In genomic region chr6:88361754-88362153, GRCh38 we compare ENCODE assay signal across 1 cellular context.
TF ChIP-seq lines count a peak whose summit lies in the region.

No MANE protein-coding gene starts in this region.

TF ChIP-seq in A549, 52 proteins besides CTCF, POLR2A, EP300 and RAD21 (continued from another document):
- TF ChIP-seq, protein P1, sequence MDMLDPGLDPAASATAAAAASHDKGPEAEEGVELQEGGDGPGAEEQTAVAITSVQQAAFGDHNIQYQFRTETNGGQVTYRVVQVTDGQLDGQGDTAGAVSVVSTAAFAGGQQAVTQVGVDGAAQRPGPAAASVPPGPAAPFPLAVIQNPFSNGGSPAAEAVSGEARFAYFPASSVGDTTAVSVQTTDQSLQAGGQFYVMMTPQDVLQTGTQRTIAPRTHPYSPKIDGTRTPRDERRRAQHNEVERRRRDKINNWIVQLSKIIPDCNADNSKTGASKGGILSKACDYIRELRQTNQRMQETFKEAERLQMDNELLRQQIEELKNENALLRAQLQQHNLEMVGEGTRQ (IDR thresholded peaks at IDR 0.05): no peak
- no peak for TF ChIP-seq HMGXB4 (CRISPR knock-in tag; IDR thresholded peaks at IDR 0.05; ENCODE audit: borderline replicate concordance)
- no peak for TF ChIP-seq CEBPB (IDR thresholded peaks at IDR 0.05)
